In the genomic region with DNA sequence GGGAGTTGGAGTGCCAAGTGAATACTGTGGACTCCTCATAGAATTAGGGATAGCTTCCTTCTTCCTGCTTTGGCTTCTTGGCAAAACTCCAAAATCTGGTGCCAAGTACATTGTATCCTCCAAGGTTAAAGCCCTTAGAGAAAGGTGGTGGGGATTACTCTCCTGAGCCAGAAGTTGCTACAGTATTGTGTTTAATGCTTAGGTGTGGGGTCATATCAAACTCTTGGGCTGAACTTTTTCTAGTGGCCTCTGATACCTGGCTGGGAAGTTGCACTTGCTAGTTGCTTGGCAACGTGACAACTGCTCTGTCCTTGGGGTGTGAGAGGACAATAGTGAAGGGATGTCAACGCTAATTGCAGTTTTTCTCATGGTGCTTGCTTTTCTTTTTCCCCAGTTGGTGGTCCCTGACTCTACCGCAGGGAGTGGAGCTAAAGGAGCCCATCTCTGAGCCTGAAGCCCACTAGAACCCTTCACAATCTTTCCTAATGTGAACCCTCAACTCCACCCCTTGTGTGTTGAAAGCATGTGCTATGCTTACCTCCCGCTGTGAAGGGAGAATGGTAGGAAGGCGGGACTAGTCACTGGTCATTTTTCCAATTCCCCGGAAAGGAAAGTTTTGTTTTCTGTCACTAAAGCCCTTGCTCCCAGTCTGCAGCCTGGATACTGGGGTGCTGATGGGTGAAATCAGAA, we compare ENCODE assay signal across 1 cellular context.
TF ChIP-seq lines count a peak whose summit lies in the region.

No MANE protein-coding gene starts in this region.

TF ChIP-seq in HCT116, 20 proteins besides CTCF, POLR2A, EP300 and RAD21 (continued from another document):
- TF ChIP-seq, protein P1, sequence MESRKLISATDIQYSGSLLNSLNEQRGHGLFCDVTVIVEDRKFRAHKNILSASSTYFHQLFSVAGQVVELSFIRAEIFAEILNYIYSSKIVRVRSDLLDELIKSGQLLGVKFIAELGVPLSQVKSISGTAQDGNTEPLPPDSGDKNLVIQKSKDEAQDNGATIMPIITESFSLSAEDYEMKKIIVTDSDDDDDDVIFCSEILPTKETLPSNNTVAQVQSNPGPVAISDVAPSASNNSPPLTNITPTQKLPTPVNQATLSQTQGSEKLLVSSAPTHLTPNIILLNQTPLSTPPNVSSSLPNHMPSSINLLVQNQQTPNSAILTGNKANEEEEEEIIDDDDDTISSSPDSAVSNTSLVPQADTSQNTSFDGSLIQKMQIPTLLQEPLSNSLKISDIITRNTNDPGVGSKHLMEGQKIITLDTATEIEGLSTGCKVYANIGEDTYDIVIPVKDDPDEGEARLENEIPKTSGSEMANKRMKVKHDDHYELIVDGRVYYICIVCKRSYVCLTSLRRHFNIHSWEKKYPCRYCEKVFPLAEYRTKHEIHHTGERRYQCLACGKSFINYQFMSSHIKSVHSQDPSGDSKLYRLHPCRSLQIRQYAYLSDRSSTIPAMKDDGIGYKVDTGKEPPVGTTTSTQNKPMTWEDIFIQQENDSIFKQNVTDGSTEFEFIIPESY (IDR thresholded peaks at IDR 0.05; ENCODE audit: extremely low read depth, insufficient replicate concordance, low read length) = no peak
- TF ChIP-seq POLR2AphosphoS5 (IDR thresholded peaks at IDR 0.05; ENCODE audit: low read depth, low read length) = no peak
- TF ChIP-seq ZFX (IDR thresholded peaks at IDR 0.05) = no peak
- TF ChIP-seq ZNF274 (IDR thresholded peaks at IDR 0.05; ENCODE audit: low read depth, low read length) = no peak
- TF ChIP-seq EGR1 (IDR thresholded peaks at IDR 0.05; ENCODE audit: low read depth) = no peak
- TF ChIP-seq, protein P2, sequence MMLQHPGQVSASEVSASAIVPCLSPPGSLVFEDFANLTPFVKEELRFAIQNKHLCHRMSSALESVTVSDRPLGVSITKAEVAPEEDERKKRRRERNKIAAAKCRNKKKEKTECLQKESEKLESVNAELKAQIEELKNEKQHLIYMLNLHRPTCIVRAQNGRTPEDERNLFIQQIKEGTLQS (IDR thresholded peaks at IDR 0.05) = no peak
- no peak for TF ChIP-seq CBX3 (IDR thresholded peaks at IDR 0.05; ENCODE audit: low read depth)
